Comparison of ENCODE assay signal across 8 cellular contexts in the genomic region with DNA sequence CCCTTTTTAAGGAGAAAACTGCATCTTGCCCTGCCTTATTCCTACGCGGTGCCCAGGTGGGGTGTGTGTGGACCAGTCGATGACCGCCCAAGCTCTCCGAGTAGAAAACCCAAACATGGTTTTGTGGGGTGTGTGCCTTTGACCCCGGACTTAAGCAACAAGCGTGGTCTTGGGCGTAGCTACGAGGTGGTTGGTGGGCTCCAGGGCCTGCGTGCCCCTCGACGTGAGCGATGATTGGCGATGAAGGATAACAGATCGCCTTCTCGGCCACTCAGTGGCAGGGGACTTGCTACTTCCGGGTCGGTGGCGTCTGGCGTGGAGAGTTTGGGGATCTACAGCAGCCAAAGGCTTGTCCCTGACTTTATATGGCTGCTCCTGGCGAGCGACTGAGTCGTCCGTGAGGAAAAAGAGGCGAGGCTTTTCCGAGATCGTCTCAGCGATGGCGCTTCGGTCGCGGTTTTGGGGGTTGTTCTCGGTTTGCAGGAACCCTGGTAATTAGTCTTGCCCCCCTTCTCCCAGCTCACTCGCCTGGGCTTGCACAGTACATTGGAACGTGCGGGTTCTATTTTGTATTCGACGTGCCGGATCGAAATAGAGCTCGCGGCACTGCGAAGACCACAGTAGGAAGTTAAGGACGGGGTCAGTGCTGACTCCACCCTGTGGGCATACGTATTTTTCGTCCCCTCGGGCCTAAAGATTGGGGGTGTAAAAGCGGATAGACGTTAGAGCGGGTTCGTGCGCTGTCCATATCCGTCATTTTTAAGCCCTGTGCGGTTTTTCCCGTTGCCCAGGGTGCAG. TPM values are rescaled to one million over a fixed set of nuclear protein-coding genes. Genes with fewer than 3 reads are reported as not detected.
DNase-seq lines count a peak whose midpoint lies in the region; ATAC-seq and TF ChIP-seq lines count a peak whose summit lies in the region.

A gene (plus strand): TSS at position 319 of the 798 bp plus-strand sequence. CDS start 121 bp downstream, at position 440.

- H3K4me3 ChIP-seq in GM08714 (ENCODE audit: low read length): peak within 1 kb of the TSS; percentile 97
- peak within 1 kb of the TSS; percentile 77 to 99 for H3K4me3 ChIP-seq in testis

- DNase-seq in NCI-H1092 treated with DMSO at 0.1 percent for 48 hours (lab: John Stamatoyannopoulos, UW) (peak; percentile 100), SKM-1 (lab: John Stamatoyannopoulos, UW; ENCODE audit: unreplicated experiment) (peak; percentile 96), glomerular endothelial cell (ENCODE audit: extremely low read depth, low read depth, low spot score) (peak; percentile 90), occipital lobe (lab: John Stamatoyannopoulos, UW) (peak; percentile 96), testis (peak; percentile 98)
- peak; percentile 87 to 95 for DNase-seq in activated naive CD4-positive, alpha-beta T cell treated with anti-CD3 and anti-CD28 coated beads, Interleukin-2, amount 50 U/mL, for 72 hours (ENCODE audit: low spot score in 2 of 2)

- peak; percentile 71 for TF ChIP-seq POLR2A in testis (IDR thresholded peaks at IDR 0.05)

- no peaks in the 10 kb centered on the region for H3K36me3 ChIP-seq in testis (ENCODE audit: low read depth, missing control alignments)

- peak within 1 kb of the TSS; percentile 97 to 100 for H3K27ac ChIP-seq in testis

- TF ChIP-seq CTCF in testis (IDR thresholded peaks at IDR 0.05): no peak

- no peaks in the 10 kb centered on the region for H3K27me3 ChIP-seq in testis

- no peaks in the 10 kb centered on the region for H3K9me3 Mint-ChIP-seq in activated naive CD4-positive, alpha-beta T cell treated with anti-CD3 and anti-CD28 coated beads, Interleukin-2, amount 50 U/mL, for 72 hours

- H3K9me3 ChIP-seq in testis: no peaks in the 10 kb centered on the region

- H3K36me3 Mint-ChIP-seq in activated naive CD4-positive, alpha-beta T cell treated with anti-CD3 and anti-CD28 coated beads, Interleukin-2, amount 50 U/mL, for 72 hours: peaks cover 51 to 53% of the 10 kb centered on the region in 2 donors

- intact Hi-C loops in testis (cut with DNase I; ENCODE audit: low total_unique reads): no loop called here

- peaks cover 13% of the 10 kb centered on the region for H3K4me1 ChIP-seq in testis

- peak; percentile 86 for ATAC-seq in HG02610 (IDR thresholded peaks at IDR 0.05; ENCODE audit: unreplicated experiment)
- peak; percentile 87 for ATAC-seq in activated naive CD4-positive, alpha-beta T cell treated with anti-CD3 and anti-CD28 coated beads, Interleukin-2, amount 50 U/mL, for 72 hours

- WGBS in testis, 2 donors: 0 to 1% methylated on average over 25 to 53 of the region's 55 CpGs

- H3K27ac Mint-ChIP-seq in activated naive CD4-positive, alpha-beta T cell treated with anti-CD3 and anti-CD28 coated beads, Interleukin-2, amount 50 U/mL, for 72 hours: peak within 1 kb of the TSS; percentile 98 to 99

RNA-seq across cellular contexts. Expression of the gene that starts here (rescaled TPM):
- total RNA-seq in activated naive CD4-positive, alpha-beta T cell treated with anti-CD3 and anti-CD28 coated beads, Interleukin-2, amount 50 U/mL, for 72 hours: 10 to 100 TPM; 95.2 to 97.4 TPM
- total RNA-seq in glomerular endothelial cell (63.6 and 73.0 TPM in 2 replicates), occipital lobe (44.5 TPM), testis (10 to 100 TPM; 60.3 to 71.3 TPM)
- 73.9 TPM for polyA plus RNA-seq in testis (ENCODE audit: insufficient read depth, low read depth, low replicate concordance)

Comparison
In these comparisons a context has a peak if more than half of its experiments do, and no peak if none do; other contexts are left out.
1. Peak in every context shown above with its lines: DNase-seq, ATAC-seq, H3K4me3 ChIP-seq and H3K27ac ChIP-seq.